Comparison of ENCODE assay signal across 8 cellular contexts in genomic region chr4:158999849-159000248, GRCh38.
"Had no signal": no experiment of that assay in that cellular context is flagged by ENCODE, and none has a peak within 500 bp of the region (broad histone marks: within the 10 kb centered on the region; RNA-seq: fewer than 3 reads in every experiment).

No MANE protein-coding gene starts in this region.

- DNase-seq: GDM1, GF-D8 had no signal

- ATAC-seq: GM12878 had no signal

- H3K4me3 ChIP-seq: GM12878 had no signal

- FAIRE-seq: G401.6, GM12878, GM12891, GM12892, GM18507, GM19239 had no signal
